In genomic region chr4:123776267-123776666, GRCh38 we compare ENCODE assay signal across 10 cellular contexts.
A peak's percentile ranks its signal among the peaks of the same experiment; 100 is the strongest.
DNase-seq lines count a peak whose midpoint lies in the region; ATAC-seq and TF ChIP-seq lines count a peak whose summit lies in the region.
"Had no signal": no experiment of that assay in that cellular context is flagged by ENCODE, and none has a peak within 500 bp of the region (broad histone marks: within the 10 kb centered on the region; RNA-seq: fewer than 3 reads in every experiment).

No MANE protein-coding gene starts in this region.

- H3K4me3 Mint-ChIP-seq in activated CD8-positive, alpha-beta T cell treated with anti-CD3 and anti-CD28 coated beads for 36 hours: no peak overlapping the region
- no peak overlapping the region for H3K4me3 Mint-ChIP-seq in activated CD8-positive, alpha-beta T cell treated with anti-CD3 and anti-CD28 coated beads, Interleukin-2, amount 10 ng/mL, durations not matched to agents 7 days and 5 days
- H3K4me3 Mint-ChIP-seq in stimulated activated naive B cell treated with anti-CD40 and anti-IgM and Interleukin-4, amounts not matched to agents 10 μg/mL and 1 μg/mL and 100 μg/mL, for 72 hours: no peak overlapping the region
- no peak overlapping the region for H3K4me3 Mint-ChIP-seq in activated naive CD4-positive, alpha-beta T cell treated with anti-CD3 and anti-CD28 coated beads for 36 hours

- no peak overlapping the region for H3K27ac Mint-ChIP-seq in activated CD8-positive, alpha-beta T cell treated with anti-CD3 and anti-CD28 coated beads for 36 hours
- H3K27ac Mint-ChIP-seq in activated CD8-positive, alpha-beta T cell treated with anti-CD3 and anti-CD28 coated beads, Interleukin-2, amount 10 ng/mL, durations not matched to agents 7 days and 5 days: no peak overlapping the region
- H3K27ac Mint-ChIP-seq in stimulated activated naive B cell treated with anti-CD40 and anti-IgM and Interleukin-4, amounts not matched to agents 10 μg/mL and 1 μg/mL and 100 μg/mL, for 72 hours: peak overlapping the region; percentile 1
- no peak overlapping the region for H3K27ac Mint-ChIP-seq in activated naive CD4-positive, alpha-beta T cell treated with anti-CD3 and anti-CD28 coated beads for 36 hours

- H3K27me3 Mint-ChIP-seq in activated CD8-positive, alpha-beta T cell treated with anti-CD3 and anti-CD28 coated beads for 36 hours: peaks cover 10% of the 10 kb centered on the region
- H3K27me3 Mint-ChIP-seq in activated CD8-positive, alpha-beta T cell treated with anti-CD3 and anti-CD28 coated beads, Interleukin-2, amount 10 ng/mL, durations not matched to agents 7 days and 5 days (ENCODE audit: low read depth): peaks cover 10% of the 10 kb centered on the region
- H3K27me3 Mint-ChIP-seq in stimulated activated naive B cell treated with anti-CD40 and anti-IgM and Interleukin-4, amounts not matched to agents 10 μg/mL and 1 μg/mL and 100 μg/mL, for 72 hours: peaks cover 0 to 9% of the 10 kb centered on the region in 2 donors
- H3K27me3 Mint-ChIP-seq in activated naive CD4-positive, alpha-beta T cell treated with anti-CD3 and anti-CD28 coated beads for 36 hours (ENCODE audit: low read depth): peaks cover 7% of the 10 kb centered on the region

- POLR2A ChIA-PET in activated CD8-positive, alpha-beta T cell treated with anti-CD3 and anti-CD28 coated beads for 36 hours (lab: Charles Lee): no interaction called here
- POLR2A ChIA-PET in activated CD8-positive, alpha-beta T cell treated with anti-CD3 and anti-CD28 coated beads, Interleukin-2, amount 10 ng/mL, durations not matched to agents 7 days and 5 days (lab: Charles Lee): no interaction called here

- H3K4me1 Mint-ChIP-seq in activated CD8-positive, alpha-beta T cell treated with anti-CD3 and anti-CD28 coated beads for 36 hours (ENCODE audit: low read depth): peaks cover 3% of the 10 kb centered on the region
- H3K4me1 Mint-ChIP-seq in activated CD8-positive, alpha-beta T cell treated with anti-CD3 and anti-CD28 coated beads, Interleukin-2, amount 10 ng/mL, durations not matched to agents 7 days and 5 days (ENCODE audit: low read depth): no peaks in the 10 kb centered on the region
- H3K4me1 Mint-ChIP-seq in stimulated activated naive B cell treated with anti-CD40 and anti-IgM and Interleukin-4, amounts not matched to agents 10 μg/mL and 1 μg/mL and 100 μg/mL, for 72 hours: peaks cover 11 to 13% of the 10 kb centered on the region in 2 donors
- H3K4me1 Mint-ChIP-seq in activated naive CD4-positive, alpha-beta T cell treated with anti-CD3 and anti-CD28 coated beads for 36 hours (ENCODE audit: low read depth): peaks cover 6% of the 10 kb centered on the region

- H3K9me3 Mint-ChIP-seq in activated CD8-positive, alpha-beta T cell treated with anti-CD3 and anti-CD28 coated beads for 36 hours: no peaks in the 10 kb centered on the region
- H3K9me3 Mint-ChIP-seq in activated CD8-positive, alpha-beta T cell treated with anti-CD3 and anti-CD28 coated beads, Interleukin-2, amount 10 ng/mL, durations not matched to agents 7 days and 5 days (ENCODE audit: insufficient read depth): no peaks in the 10 kb centered on the region
- peaks cover 4 to 5% of the 10 kb centered on the region in 2 donors for H3K9me3 Mint-ChIP-seq in stimulated activated naive B cell treated with anti-CD40 and anti-IgM and Interleukin-4, amounts not matched to agents 10 μg/mL and 1 μg/mL and 100 μg/mL, for 72 hours
- H3K9me3 Mint-ChIP-seq in activated naive CD4-positive, alpha-beta T cell treated with anti-CD3 and anti-CD28 coated beads for 36 hours: peaks cover 5% of the 10 kb centered on the region

- CTCF ChIA-PET in activated CD8-positive, alpha-beta T cell treated with anti-CD3 and anti-CD28 coated beads for 36 hours (lab: Charles Lee): no interaction called here
- CTCF ChIA-PET in activated CD8-positive, alpha-beta T cell treated with anti-CD3 and anti-CD28 coated beads, Interleukin-2, amount 10 ng/mL, durations not matched to agents 7 days and 5 days (lab: Charles Lee): no interaction called here
- CTCF ChIA-PET in activated naive CD4-positive, alpha-beta T cell treated with anti-CD3 and anti-CD28 coated beads for 36 hours (lab: Charles Lee): no interaction called here

- H3K36me3 Mint-ChIP-seq in activated CD8-positive, alpha-beta T cell treated with anti-CD3 and anti-CD28 coated beads for 36 hours (ENCODE audit: low read depth): no peaks in the 10 kb centered on the region
- no peaks in the 10 kb centered on the region for H3K36me3 Mint-ChIP-seq in activated CD8-positive, alpha-beta T cell treated with anti-CD3 and anti-CD28 coated beads, Interleukin-2, amount 10 ng/mL, durations not matched to agents 7 days and 5 days (ENCODE audit: low read depth)
- H3K36me3 Mint-ChIP-seq in stimulated activated naive B cell treated with anti-CD40 and anti-IgM and Interleukin-4, amounts not matched to agents 10 μg/mL and 1 μg/mL and 100 μg/mL, for 72 hours: no peaks in the 10 kb centered on the region
- H3K36me3 Mint-ChIP-seq in activated naive CD4-positive, alpha-beta T cell treated with anti-CD3 and anti-CD28 coated beads for 36 hours (ENCODE audit: low read depth): no peaks in the 10 kb centered on the region

- TF ChIP-seq CTCF in activated CD8-positive, alpha-beta T cell treated with anti-CD3 and anti-CD28 coated beads for 36 hours (IDR thresholded peaks at IDR 0.05): no peak

- peak; percentile 39 for ATAC-seq in activated CD8-positive, alpha-beta T cell treated with anti-CD3 and anti-CD28 coated beads for 36 hours
- no peak for ATAC-seq in activated CD8-positive, alpha-beta T cell treated with anti-CD3 and anti-CD28 coated beads, Interleukin-2, amount 10 ng/mL, durations not matched to agents 7 days and 5 days
- ATAC-seq in GM21786 (IDR thresholded peaks at IDR 0.05; ENCODE audit: unreplicated experiment) (peak; percentile 99), HG03342 (IDR thresholded peaks at IDR 0.05; ENCODE audit: unreplicated experiment) (peak; percentile 98)
- ATAC-seq in stimulated activated naive B cell treated with anti-CD40 and anti-IgM and Interleukin-4, amounts not matched to agents 10 μg/mL and 1 μg/mL and 100 μg/mL, for 72 hours (replicated peaks): peak; percentile 96 to 98
- ATAC-seq: A549 had no signal

- no peak for DNase-seq in activated CD8-positive, alpha-beta T cell treated with anti-CD3 and anti-CD28 coated beads for 36 hours
- DNase-seq in activated CD8-positive, alpha-beta T cell treated with anti-CD3 and anti-CD28 coated beads, Interleukin-2, amount 10 ng/mL, durations not matched to agents 7 days and 5 days: no peak
- DNase-seq in stimulated activated naive B cell treated with anti-CD40 and anti-IgM and Interleukin-4, amounts not matched to agents 10 μg/mL and 1 μg/mL and 100 μg/mL, for 72 hours: no peak
- DNase-seq in stimulated activated CD4-positive, alpha-beta T cell treated with anti-CD3 and anti-CD28 coated beads, Interleukin-15, amount 100 ng/mL, for 24 hours: no peak
- no peak for DNase-seq in stimulated activated CD4-positive, alpha-beta T cell treated with anti-CD3 and anti-CD28 coated beads, Interleukin-2, amount 100 ng/mL, for 48 hours
- no peak for DNase-seq in activated naive CD4-positive, alpha-beta T cell treated with anti-CD3 and anti-CD28 coated beads for 36 hours
- DNase-seq: activated T-cell treated with anti-CD3 and anti-CD28 coated beads for 4 hours had no signal

- intact Hi-C loops in activated CD8-positive, alpha-beta T cell treated with anti-CD3 and anti-CD28 coated beads for 36 hours (cut with micrococcal nuclease): loop anchor here (10.0 kb wide), 1 partner anchor 549 kb away; no protein-coding TSS in a partner anchor
- intact Hi-C loops in activated naive CD4-positive, alpha-beta T cell treated with anti-CD3 and anti-CD28 coated beads for 36 hours (cut with micrococcal nuclease): loop anchor here (10.0 kb wide), 1 partner anchor 381 kb away; the partner anchor contains the start of gene SPRY1
